In the genomic region with DNA sequence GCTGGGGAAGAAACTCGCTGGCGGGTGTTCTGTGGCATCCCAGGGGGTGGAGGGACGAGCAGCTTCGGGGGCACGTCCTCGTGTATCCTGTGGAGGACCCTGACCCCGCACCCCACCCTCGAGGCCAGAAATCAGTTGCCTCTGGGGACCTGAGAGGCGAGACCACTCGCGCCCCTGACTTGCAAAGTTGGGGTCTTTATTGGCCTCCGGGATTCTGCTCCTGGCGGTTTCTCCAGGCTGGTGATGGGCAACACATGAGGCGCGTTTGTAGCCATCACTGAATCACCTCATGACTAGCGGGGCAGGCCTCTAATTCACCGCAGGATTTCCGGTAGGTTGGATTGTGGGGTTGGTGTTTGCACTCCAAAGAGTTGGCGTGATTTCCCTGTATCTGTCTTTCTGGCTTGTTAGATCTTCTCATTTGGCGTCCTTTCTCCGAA, we compare ENCODE assay signal across 8 cellular contexts. TPM values are rescaled to one million over a fixed set of nuclear protein-coding genes. Genes with fewer than 3 reads are reported as not detected.
A peak's percentile ranks its signal among the peaks of the same experiment; 100 is the strongest.
DNase-seq lines count a peak whose midpoint lies in the region; ATAC-seq and TF ChIP-seq lines count a peak whose summit lies in the region.
"Not testable (repeated sequence)": the region's sequence is repeated elsewhere in the genome, so short reads cannot be mapped to it uniquely, and the experiment has no call there.

No MANE protein-coding gene starts in this region.

- DNase-seq in GM12865 (ENCODE audit: low read depth) (peak; percentile 27), NCI-H226 (peak; percentile 69), trophoblast cell (peak in 1 of 2 donors; percentile 6), tibial nerve (ENCODE audit: low spot score in 2 of 2) (peak; percentile 13 to 47)
- DNase-seq in activated CD4-positive, CD25-positive, alpha-beta regulatory T cell treated with anti-CD3 and anti-CD28 coated beads, Interleukin-2, amount 50 U/mL, for 72 hours: peak; percentile 45
- peak; percentile 39 for DNase-seq in central memory CD4-positive, alpha-beta T cell
- DNase-seq in iPS DF 6.9 (ENCODE audit: low read depth, low spot score): not testable (repeated sequence)

- H2AFZ ChIP-seq in trophoblast cell (ENCODE audit: insufficient read depth, low read length, poor library complexity): not testable (repeated sequence)

- not testable (repeated sequence) for H3K27me3 ChIP-seq in iPS DF 6.9 (ENCODE audit: control insufficient read depth, insufficient read depth, low read length); trophoblast cell (ENCODE audit: insufficient read depth, low read length); tibial nerve

- not testable (repeated sequence) for H3K14ac ChIP-seq in trophoblast cell (ENCODE audit: low read length)

- not testable (repeated sequence) for H3K9ac ChIP-seq in trophoblast cell (ENCODE audit: low read length)

- not testable (repeated sequence) for H3K4me1 ChIP-seq in iPS DF 6.9 (ENCODE audit: control insufficient read depth, insufficient read depth, low read length); trophoblast cell (ENCODE audit: control insufficient read depth in 1 of 2, insufficient read depth in 2 of 2, low read length in 2 of 2); tibial nerve

- TF ChIP-seq EP300 in tibial nerve (IDR thresholded peaks at IDR 0.05): peak in 1 of 2 donors; percentile 42

- H4K8ac ChIP-seq in trophoblast cell (ENCODE audit: low read depth, low read length): not testable (repeated sequence)

- no CpG with 5 or more reads among the region's 21 CpGs for WGBS in iPS DF 6.9 (ENCODE audit: insufficient coverage, insufficient read length)
- WGBS in trophoblast cell (ENCODE audit: extremely low coverage, insufficient coverage, insufficient read length): no CpG with 5 or more reads among the region's 21 CpGs
- 0 to 7% methylated on average over 6 to 12 of the region's 21 CpGs for WGBS in tibial nerve, 2 donors

- not testable (repeated sequence) for H2BK5ac ChIP-seq in trophoblast cell (ENCODE audit: low read depth, low read length, poor library complexity)

- not testable (repeated sequence) for H3K9me3 ChIP-seq in iPS DF 6.9 (ENCODE audit: control insufficient read depth, insufficient read depth, low read length); trophoblast cell (ENCODE audit: insufficient read depth, low read depth, low read length); tibial nerve

- not testable (repeated sequence) for H3K27ac ChIP-seq in iPS DF 6.9 (ENCODE audit: low read length); trophoblast cell (ENCODE audit: low read depth, low read length)
- H3K27ac ChIP-seq in tibial nerve: peak overlapping the region in 2 of 4 donors; percentile 68 to 79

- not testable (repeated sequence) for H3K23ac ChIP-seq in trophoblast cell (ENCODE audit: low read length)

- H3K36me3 ChIP-seq in iPS DF 6.9 (ENCODE audit: control insufficient read depth, insufficient read depth, low read length); trophoblast cell (ENCODE audit: control insufficient read depth in 1 of 2, insufficient read depth in 2 of 2, low read length in 2 of 2); tibial nerve: not testable (repeated sequence)

- peak; percentile 51 for ATAC-seq in HG02981 (IDR thresholded peaks at IDR 0.05; ENCODE audit: unreplicated experiment)

- H3K18ac ChIP-seq in trophoblast cell (ENCODE audit: low read length): not testable (repeated sequence)

- TF ChIP-seq CTCF in GM12865 (IDR thresholded peaks at IDR 0.05; ENCODE audit: insufficient read depth, low read depth, low read length, missing control alignments); tibial nerve (IDR thresholded peaks at IDR 0.05): not testable (repeated sequence)

- H3K4me3 ChIP-seq in GM12865 (ENCODE audit: low read depth, low read length) (peak overlapping the region; percentile 63), iPS DF 6.9 (ENCODE audit: low read length) (peak overlapping the region; percentile 28; the same call in 1 of the 2 replicates), trophoblast cell (ENCODE audit: low read depth, low read length) (peak overlapping the region; percentile 59), tibial nerve (peak overlapping the region; percentile 57 to 68 (median 62))

- H2BK12ac ChIP-seq in trophoblast cell (ENCODE audit: low read length): not testable (repeated sequence)

- H3K4me2 ChIP-seq in trophoblast cell (ENCODE audit: low read length): peak overlapping the region; percentile 58

- H4K91ac ChIP-seq in trophoblast cell (ENCODE audit: low read depth, low read length): not testable (repeated sequence)

- H3K79me2 ChIP-seq in trophoblast cell (ENCODE audit: control insufficient read depth, insufficient read depth, low read length, poor library complexity): not testable (repeated sequence)

- H3K4ac ChIP-seq in trophoblast cell (ENCODE audit: low read depth, low read length): not testable (repeated sequence)

- TF ChIP-seq POLR2A in tibial nerve (IDR thresholded peaks at IDR 0.05): not testable (repeated sequence)

- not testable (repeated sequence) for H2AK5ac ChIP-seq in trophoblast cell (ENCODE audit: low read length)

- H2BK120ac ChIP-seq in trophoblast cell (ENCODE audit: insufficient read depth, low read length, poor library complexity): not testable (repeated sequence)

- not testable (repeated sequence) for H3K79me1 ChIP-seq in trophoblast cell (ENCODE audit: low read length)

- not testable (repeated sequence) for H4K12ac ChIP-seq in trophoblast cell (ENCODE audit: low read depth, low read length)

RNA-seq across cellular contexts. Expression of a gene that starts 0.7 kb away (rescaled TPM):
- 7.0 and 7.4 TPM in 2 replicates for polyA plus RNA-seq in trophoblast cell (2013)
- 10 to 100 TPM; 14.4 to 24.7 (median 16.5) TPM for total RNA-seq in tibial nerve
